Comparison of ENCODE assay signal across 11 cellular contexts in the genomic region with DNA sequence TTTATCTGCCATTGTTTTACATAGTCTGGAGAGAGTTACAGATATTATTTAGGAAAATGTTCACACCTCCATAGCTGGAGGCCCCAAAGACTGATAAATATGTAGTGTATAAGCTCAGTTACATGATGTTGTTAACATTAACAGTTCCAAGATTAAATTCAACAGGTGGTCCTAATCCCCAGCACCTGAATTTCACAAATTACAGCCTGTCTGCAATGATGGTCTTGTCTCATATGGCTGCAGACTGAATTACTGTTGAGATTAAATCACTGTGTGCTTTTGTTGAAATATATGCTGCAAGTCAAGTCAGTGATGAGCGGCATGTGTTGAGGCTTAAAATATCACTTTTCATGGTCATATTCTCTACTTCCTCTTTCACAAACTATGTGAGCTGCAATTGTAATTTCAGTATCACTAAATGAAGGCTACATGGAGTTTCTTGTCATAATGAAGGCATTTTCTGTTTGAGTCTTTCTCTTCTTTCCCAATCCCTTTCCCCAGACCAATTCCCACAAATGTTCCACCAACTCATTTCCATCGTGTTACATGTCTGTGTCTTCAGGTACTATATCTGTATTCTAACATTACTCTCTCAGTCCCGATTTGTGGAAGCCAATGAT. TPM values are rescaled to one million over a fixed set of nuclear protein-coding genes. Genes with fewer than 3 reads are reported as not detected.
A peak's percentile ranks its signal among the peaks of the same experiment; 100 is the strongest.
DNase-seq lines count a peak whose midpoint lies in the region; ATAC-seq and TF ChIP-seq lines count a peak whose summit lies in the region.
"Had no signal": no experiment of that assay in that cellular context is flagged by ENCODE, and none has a peak within 500 bp of the region (broad histone marks: within the 10 kb centered on the region; RNA-seq: fewer than 3 reads in every experiment).

No MANE protein-coding gene starts in this region.

- no peaks in the 10 kb centered on the region for H4K20me1 ChIP-seq in OCI-LY7 (ENCODE audit: insufficient read depth, low read length)

- H3K4me3 Mint-ChIP-seq in progenitor cell of endocrine pancreas (ENCODE audit: low read depth) = no peak overlapping the region
- H3K4me3 Mint-ChIP-seq: memory B cell; stimulated activated memory B cell treated with anti-CD40 and anti-IgM and Interleukin-4, amounts not matched to agents 10 μg/mL and 1 μg/mL and 100 μg/mL, for 72 hours had no signal

- H3K4me3 ChIP-seq in OCI-LY7 (ENCODE audit: low read depth, low read length, poor library complexity, severe bottlenecking) = no peak overlapping the region

- peaks cover 7% of the 10 kb centered on the region for H3K4me1 ChIP-seq in OCI-LY7 (ENCODE audit: insufficient read depth, low read length, poor library complexity, severe bottlenecking)

- H3K36me3 Mint-ChIP-seq in progenitor cell of endocrine pancreas (ENCODE audit: insufficient read depth) = peaks cover 2% of the 10 kb centered on the region
- H3K36me3 Mint-ChIP-seq: stimulated activated memory B cell treated with anti-CD40 and anti-IgM and Interleukin-4, amounts not matched to agents 10 μg/mL and 1 μg/mL and 100 μg/mL, for 72 hours had no signal

- peaks cover 31% of the 10 kb centered on the region for H3K27me3 Mint-ChIP-seq in progenitor cell of endocrine pancreas

- H3K36me3 ChIP-seq in OCI-LY7 (ENCODE audit: insufficient read depth, low read length) = no peaks in the 10 kb centered on the region

- CTCF ChIA-PET in OCI-LY7 (lab: Charles Lee; ENCODE audit: unreplicated experiment) = no interaction called here

- no peak overlapping the region for H3K27ac ChIP-seq in OCI-LY7 (ENCODE audit: low read depth, low read length, poor library complexity, severe bottlenecking)

- in situ Hi-C loops in G401 (cut with HindIII; ENCODE audit: low sequenced_read_pairs) = no loop called here

- no peaks in the 10 kb centered on the region for H3K9me2 ChIP-seq in OCI-LY7 (ENCODE audit: insufficient read depth, low read length)

- H3K79me2 ChIP-seq in OCI-LY7 (ENCODE audit: insufficient read depth, low read depth, low read length) = no peaks in the 10 kb centered on the region

- POLR2A ChIA-PET in OCI-LY7 (lab: Charles Lee) = interaction anchor here (0.8 kb wide), 1 partner anchor 64 kb away, joined by 4 read pairs; no protein-coding TSS in a partner anchor

- ATAC-seq in GM18519 (IDR thresholded peaks at IDR 0.05; ENCODE audit: low FRiP score, unreplicated experiment) (peak; percentile 97), GM21515 (IDR thresholded peaks at IDR 0.05; ENCODE audit: unreplicated experiment) (peak; percentile 94), HG03097 (IDR thresholded peaks at IDR 0.05; ENCODE audit: low FRiP score, unreplicated experiment) (peak; percentile 76)
- ATAC-seq: stimulated activated memory B cell treated with anti-CD40 and anti-IgM and Interleukin-4, amounts not matched to agents 10 μg/mL and 1 μg/mL and 100 μg/mL, for 72 hours had no signal

- BruUV-seq in OCI-LY7 (replicated peaks; lab: Mats Ljungman, UMichigan) = no TSS peak

- H3K9me3 ChIP-seq in OCI-LY7 (ENCODE audit: low read length) = no peaks in the 10 kb centered on the region

- H2AFZ ChIP-seq in OCI-LY7 (ENCODE audit: low read length) = no peak overlapping the region

- intact Hi-C loops in OCI-LY7 (cut with micrococcal nuclease; ENCODE audit: unreplicated experiment) = no loop called here

- peaks cover 7% of the 10 kb centered on the region for H3K9me3 Mint-ChIP-seq in progenitor cell of endocrine pancreas (ENCODE audit: low read depth)

- TF ChIP-seq CTCF in OCI-LY7 (conservative IDR thresholded peaks at IDR 0.05; ENCODE audit: low read length) (no peak), progenitor cell of endocrine pancreas (IDR thresholded peaks at IDR 0.05; ENCODE audit: unreplicated experiment) (no peak)

- peaks cover 8% of the 10 kb centered on the region for H3K4me1 Mint-ChIP-seq in progenitor cell of endocrine pancreas (ENCODE audit: low read depth)

- DNase-seq in OCI-LY7 (ENCODE audit: low spot score) (peak; percentile 37), COLO829 (ENCODE audit: low spot score) (no peak), G401 (ENCODE audit: low spot score) (no peak), progenitor cell of endocrine pancreas (ENCODE audit: low spot score, unreplicated experiment) (no peak), NCI-H2227 treated with DMSO at 0.1 percent for 48 hours (lab: John Stamatoyannopoulos, UW) (no peak)

- peak overlapping the region; percentile 38 for H3K4me2 ChIP-seq in OCI-LY7 (ENCODE audit: low read length)

- H3K27ac Mint-ChIP-seq in progenitor cell of endocrine pancreas = no peak overlapping the region
- H3K27ac Mint-ChIP-seq: CD14-positive monocyte; memory B cell; stimulated activated memory B cell treated with anti-CD40 and anti-IgM and Interleukin-4, amounts not matched to agents 10 μg/mL and 1 μg/mL and 100 μg/mL, for 72 hours had no signal

RNA-seq across cellular contexts. Expression of a gene that starts 4.2 kb away (rescaled TPM):
- not detected in 2 replicates for total RNA-seq in OCI-LY7 (2014; rRNA removed; shearing (Covaris generic))
- total RNA-seq in OCI-LY7 (2022) (not detected in 2 replicates), progenitor cell of endocrine pancreas (9.5 and 13.6 TPM in 2 replicates)
- total RNA-seq in G401 (2014; rRNA removed; shearing (Covaris generic)) = not detected in 2 replicates

Comparison
In these comparisons a context has a peak if more than half of its experiments do, and no peak if none do; other contexts are left out.
1. RNA of a gene that starts 4.2 kb away (total RNA-seq): 9.5 to 13.6 TPM in progenitor cell of endocrine pancreas; not detected in OCI-LY7 and not detected in G401; every median in the first group is over 10 times any median in the second.
2. Peak in every context shown above with its lines, with median percentiles within 50 percentile points of each other: ATAC-seq.